ENCODE assay signal across 8 cellular contexts in the genomic region with DNA sequence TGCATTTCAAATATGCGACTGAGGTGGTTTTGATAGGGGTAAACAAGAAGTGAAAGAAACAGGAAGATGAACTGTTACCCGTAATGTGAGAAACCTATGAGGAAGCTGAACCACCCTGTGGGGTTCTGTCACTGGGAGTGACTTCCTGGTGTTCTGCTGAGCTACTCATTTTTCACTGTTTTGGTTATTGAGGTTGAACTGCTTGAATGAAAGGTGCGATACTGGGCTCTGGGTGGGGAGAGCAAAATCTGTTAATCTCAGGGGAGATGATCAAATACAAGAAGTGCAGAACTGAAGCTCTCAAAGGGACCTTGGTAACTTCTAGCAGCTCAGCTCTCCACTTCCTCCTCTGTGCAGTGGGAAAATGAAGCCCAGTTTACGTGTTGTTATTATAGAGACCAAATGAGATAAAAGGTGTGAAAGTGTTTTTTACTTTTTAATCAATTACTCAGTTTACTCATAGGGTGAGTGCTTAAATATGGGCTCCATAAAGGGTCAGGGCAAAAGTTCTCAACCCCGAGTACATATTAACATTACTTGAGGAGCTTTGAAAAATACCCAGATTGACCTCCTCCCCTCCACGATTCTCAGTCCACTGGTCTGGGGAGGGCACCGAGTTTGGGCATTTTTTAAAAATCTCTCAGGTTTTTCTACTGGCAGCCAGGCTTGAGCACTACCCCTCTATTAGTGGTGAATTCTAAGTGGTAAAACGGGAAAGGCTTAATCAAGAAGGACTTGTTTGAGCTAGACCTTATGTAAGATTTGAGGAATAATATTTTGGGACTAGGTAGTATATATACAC.
DNase-seq lines count a peak whose midpoint lies in the region; ATAC-seq and TF ChIP-seq lines count a peak whose summit lies in the region.

No MANE protein-coding gene starts in this region.

- no peak overlapping the region for H2AFZ ChIP-seq in smooth muscle cell (ENCODE audit: low read depth)

- peak; percentile 79 for ATAC-seq in Right ventricle myocardium superior (ENCODE audit: poor library complexity)
- peak; percentile 66 for ATAC-seq in HG03139 (IDR thresholded peaks at IDR 0.05; ENCODE audit: unreplicated experiment)
- peak; percentile 89 to 95 (median 92) for ATAC-seq in T-cell (replicated peaks in 1 of 4)

- H3K9ac ChIP-seq in smooth muscle cell (ENCODE audit: low read depth) = no peak overlapping the region

- intact Hi-C loops in Right ventricle myocardium superior (cut with DNase I) (no loop called here), cardiac septum (cut with DNase I) (no loop called here)

- DNase-seq in Right ventricle myocardium superior (no peak), cardiac septum (ENCODE audit: low spot score) (no peak), T-cell (peak; percentile 29 to 89 (median 71)), caudate nucleus (lab: John Stamatoyannopoulos, UW) (no peak), smooth muscle cell (lab: John Stamatoyannopoulos, UW; ENCODE audit: unreplicated experiment) (no peak), BE2C (no peak)
- DNase-seq in stimulated activated CD4-positive, alpha-beta T cell treated with anti-CD3 and anti-CD28 coated beads, Interleukin-15, amount 100 ng/mL, for 24 hours = peak; percentile 67

- H3K4me3 ChIP-seq in smooth muscle cell (no peak overlapping the region), BE2C (ENCODE audit: low read depth, low read length) (no peak overlapping the region)

- POLR2A ChIA-PET in T-cell (lab: Charles Lee) = interaction anchor here (0.5 to 1.6 kb wide), 10 partner anchors 20 to 789 kb away, joined by 3 to 10 read pairs (median 4); partner anchors contain the start of gene PLAC8 (in 1 of the 2)

- H3K4me2 ChIP-seq in smooth muscle cell = no peak overlapping the region

- no peaks in the 10 kb centered on the region for H4K20me1 ChIP-seq in smooth muscle cell (ENCODE audit: low read depth)

- H3K27ac Mint-ChIP-seq in T-cell = peak overlapping the region; percentile 96

- H3K9me3 Mint-ChIP-seq in T-cell = peaks cover 0 to 6% (median 0%) of the 10 kb centered on the region in 3 donors

- H3K36me3 ChIP-seq in smooth muscle cell (ENCODE audit: low read depth) (no peaks in the 10 kb centered on the region), BE2C (no peaks in the 10 kb centered on the region)

- H3K27me3 ChIP-seq in smooth muscle cell (ENCODE audit: low read depth) (no peaks in the 10 kb centered on the region), BE2C (no peaks in the 10 kb centered on the region)

- H3K4me1 ChIP-seq in smooth muscle cell (ENCODE audit: low read depth) (no peaks in the 10 kb centered on the region), BE2C (no peaks in the 10 kb centered on the region)

- no peaks in the 10 kb centered on the region for H3F3A ChIP-seq in smooth muscle cell (ENCODE audit: low read depth)

- H3K4me1 Mint-ChIP-seq in T-cell = peaks cover 74 to 89% (median 79%) of the 10 kb centered on the region in 3 donors

- no peaks in the 10 kb centered on the region for H3K36me3 Mint-ChIP-seq in T-cell

- WGBS in smooth muscle cell (ENCODE audit: low lambda C conversion rate) = 91% methylated on average over 8 of the region's 8 CpGs

- TF ChIP-seq CTCF in smooth muscle cell (IDR thresholded peaks at IDR 0.05; ENCODE audit: borderline replicate concordance, insufficient read depth, poor library complexity, severe bottlenecking) (no peak), BE2C (IDR thresholded peaks at IDR 0.05; ENCODE audit: low read depth, low read length) (no peak)

- no peaks in the 10 kb centered on the region for H3K79me2 ChIP-seq in smooth muscle cell (ENCODE audit: low read depth)

- H3K27ac ChIP-seq in caudate nucleus (ENCODE audit: low read depth, low read length) (peak overlapping the region; percentile 46), smooth muscle cell (ENCODE audit: low read depth) (no peak overlapping the region)

- H3K4me3 Mint-ChIP-seq in T-cell = peak overlapping the region; percentile 49 to 88 (median 81)

- H3K27me3 Mint-ChIP-seq in T-cell = no peaks in the 10 kb centered on the region

- H3K9me3 ChIP-seq in smooth muscle cell (replicated peaks; ENCODE audit: low read depth) (no peaks in the 10 kb centered on the region), BE2C (no peaks in the 10 kb centered on the region)

- CTCF ChIA-PET in T-cell (lab: Charles Lee) = interaction anchor here (0.6 to 2.1 kb wide), 21 partner anchors 19 to 183 kb away, joined by 3 to 29 read pairs (median 5); partner anchors contain the start of genes COPS4 (in 1 of the 2), COQ2 (in 1 of the 2) and PLAC8 (in 1 of the 2)

Comparison
In these comparisons a context has a peak if more than half of its experiments do, and no peak if none do; other contexts are left out.
1. DNase-seq: peak in T-cell (34 of 34) and stimulated activated CD4-positive, alpha-beta T cell treated with anti-CD3 and anti-CD28 coated beads, Interleukin-15, amount 100 ng/mL, for 24 hours (single experiment); none in Right ventricle myocardium superior (single experiment), cardiac septum (single experiment), caudate nucleus (0 of 61), smooth muscle cell (single experiment) and BE2C (single experiment).
2. Peak in every context shown above with its lines, with median percentiles within 50 percentile points of each other: ATAC-seq.